In the genomic region with DNA sequence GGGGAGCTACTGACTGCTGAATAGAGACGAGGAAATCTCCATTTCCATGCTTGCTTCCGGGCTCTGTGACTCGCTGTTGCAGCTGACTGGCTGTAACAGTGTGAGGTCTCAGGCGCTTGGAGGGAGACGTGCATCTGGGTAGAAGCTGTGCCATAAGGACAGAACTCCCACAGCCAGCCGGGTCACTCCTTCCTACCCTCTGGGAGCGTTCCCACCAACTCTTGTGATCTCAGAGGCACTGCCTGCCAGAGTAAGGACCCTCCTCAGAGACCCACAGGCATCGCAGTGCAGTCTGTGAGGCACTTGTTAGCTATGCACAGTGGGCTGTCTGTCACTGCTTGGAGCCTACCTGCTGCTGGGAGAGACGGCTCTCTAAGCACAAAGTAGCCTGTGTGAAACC, we compare ENCODE assay signal across 12 cellular contexts.
A peak's percentile ranks its signal among the peaks of the same experiment; 100 is the strongest.
DNase-seq lines count a peak whose midpoint lies in the region; ATAC-seq and TF ChIP-seq lines count a peak whose summit lies in the region.
"Had no signal": no experiment of that assay in that cellular context is flagged by ENCODE, and none has a peak within 500 bp of the region (broad histone marks: within the 10 kb centered on the region; RNA-seq: fewer than 3 reads in every experiment).

No MANE protein-coding gene starts in this region.

- no peak overlapping the region for H3K27ac Mint-ChIP-seq in neural crest cell (ENCODE audit: unreplicated experiment)
- H3K27ac Mint-ChIP-seq in activated naive CD4-positive, alpha-beta T cell treated with anti-CD3 and anti-CD28 coated beads, Interleukin-2, amount 50 U/mL, for 72 hours = no peak overlapping the region
- H3K27ac Mint-ChIP-seq: dendritic cell treated with granulocyte-macrophage colony-stimulating factor and Interleukin-4, amounts not matched to agents 40 ng/mL and 50 ng/mL, for 4 days; T-cell had no signal

- no peak overlapping the region for H3K4me3 Mint-ChIP-seq in neural crest cell
- H3K4me3 Mint-ChIP-seq: dendritic cell treated with granulocyte-macrophage colony-stimulating factor and Interleukin-4, amounts not matched to agents 40 ng/mL and 50 ng/mL, for 4 days; T-cell had no signal

- no peaks in the 10 kb centered on the region for H3K36me3 Mint-ChIP-seq in neural crest cell (ENCODE audit: low read depth)
- no peaks in the 10 kb centered on the region for H3K36me3 Mint-ChIP-seq in activated naive CD4-positive, alpha-beta T cell treated with anti-CD3 and anti-CD28 coated beads, Interleukin-2, amount 50 U/mL, for 72 hours
- H3K36me3 Mint-ChIP-seq: T-cell had no signal

- DNase-seq in choroid plexus epithelial cell (ENCODE audit: low read depth) = peak; percentile 22
- DNase-seq in neural crest cell (ENCODE audit: low read depth, low spot score) = peak; percentile 25
- no peak for DNase-seq in activated naive CD4-positive, alpha-beta T cell treated with anti-CD3 and anti-CD28 coated beads, Interleukin-2, amount 50 U/mL, for 72 hours (ENCODE audit: low spot score in 2 of 2)
- no peak for DNase-seq in omental fat pad (ENCODE audit: low spot score)
- DNase-seq in activated gamma-delta T cell treated with Interleukin-2 at 50 U/mL for 16 hours = no peak
- DNase-seq: activated T-cell treated with anti-CD3 and anti-CD28 coated beads, Interleukin-2, amount 50 U/mL, for 1 hour had no signal

- TF ChIP-seq CTCF in choroid plexus epithelial cell (conservative IDR thresholded peaks at IDR 0.05; ENCODE audit: low read depth, low read length) (no peak), neural crest cell (conservative IDR thresholded peaks at IDR 0.05) (no peak), omental fat pad (IDR thresholded peaks at IDR 0.05) (no peak)

- H3K9me3 Mint-ChIP-seq in neural crest cell = no peaks in the 10 kb centered on the region
- no peaks in the 10 kb centered on the region for H3K9me3 Mint-ChIP-seq in activated naive CD4-positive, alpha-beta T cell treated with anti-CD3 and anti-CD28 coated beads, Interleukin-2, amount 50 U/mL, for 72 hours

- peaks cover 71% of the 10 kb centered on the region for H3K27me3 Mint-ChIP-seq in neural crest cell (ENCODE audit: low read depth)
- H3K27me3 Mint-ChIP-seq: dendritic cell treated with granulocyte-macrophage colony-stimulating factor and Interleukin-4, amounts not matched to agents 40 ng/mL and 50 ng/mL, for 4 days had no signal

- H3K4me1 Mint-ChIP-seq in neural crest cell = peaks cover 29% of the 10 kb centered on the region
- H3K4me1 Mint-ChIP-seq: T-cell had no signal

- peak; percentile 92 for ATAC-seq in GM18502 (IDR thresholded peaks at IDR 0.05; ENCODE audit: poor library complexity, unreplicated experiment)
- ATAC-seq in HG03135 (IDR thresholded peaks at IDR 0.05; ENCODE audit: unreplicated experiment) = peak; percentile 68
- ATAC-seq in HG03460 (IDR thresholded peaks at IDR 0.05; ENCODE audit: unreplicated experiment) = no peak
- no peak for ATAC-seq in activated naive CD4-positive, alpha-beta T cell treated with anti-CD3 and anti-CD28 coated beads, Interleukin-2, amount 50 U/mL, for 72 hours
- ATAC-seq in omental fat pad (ENCODE audit: low FRiP score) = no peak
- ATAC-seq: K562, T-cell had no signal

- no peak overlapping the region for H3K4me3 ChIP-seq in choroid plexus epithelial cell (ENCODE audit: low read depth, low read length)
- H3K4me3 ChIP-seq: K562 had no signal

Comparison
In these comparisons a context has a peak if more than half of its experiments do, and no peak if none do; other contexts are left out.
1. ATAC-seq: peak in GM18502 (single experiment) and HG03135 (single experiment); none in HG03460 (single experiment), activated naive CD4-positive, alpha-beta T cell treated with anti-CD3 and anti-CD28 coated beads, Interleukin-2, amount 50 U/mL, for 72 hours (0 of 2) and omental fat pad (single experiment).
2. DNase-seq: peak in choroid plexus epithelial cell (single experiment) and neural crest cell (single experiment); none in activated naive CD4-positive, alpha-beta T cell treated with anti-CD3 and anti-CD28 coated beads, Interleukin-2, amount 50 U/mL, for 72 hours (0 of 2), omental fat pad (single experiment) and activated gamma-delta T cell treated with Interleukin-2 at 50 U/mL for 16 hours (single experiment).